Comparison of ENCODE assay signal across 8 cellular contexts in the genomic region with DNA sequence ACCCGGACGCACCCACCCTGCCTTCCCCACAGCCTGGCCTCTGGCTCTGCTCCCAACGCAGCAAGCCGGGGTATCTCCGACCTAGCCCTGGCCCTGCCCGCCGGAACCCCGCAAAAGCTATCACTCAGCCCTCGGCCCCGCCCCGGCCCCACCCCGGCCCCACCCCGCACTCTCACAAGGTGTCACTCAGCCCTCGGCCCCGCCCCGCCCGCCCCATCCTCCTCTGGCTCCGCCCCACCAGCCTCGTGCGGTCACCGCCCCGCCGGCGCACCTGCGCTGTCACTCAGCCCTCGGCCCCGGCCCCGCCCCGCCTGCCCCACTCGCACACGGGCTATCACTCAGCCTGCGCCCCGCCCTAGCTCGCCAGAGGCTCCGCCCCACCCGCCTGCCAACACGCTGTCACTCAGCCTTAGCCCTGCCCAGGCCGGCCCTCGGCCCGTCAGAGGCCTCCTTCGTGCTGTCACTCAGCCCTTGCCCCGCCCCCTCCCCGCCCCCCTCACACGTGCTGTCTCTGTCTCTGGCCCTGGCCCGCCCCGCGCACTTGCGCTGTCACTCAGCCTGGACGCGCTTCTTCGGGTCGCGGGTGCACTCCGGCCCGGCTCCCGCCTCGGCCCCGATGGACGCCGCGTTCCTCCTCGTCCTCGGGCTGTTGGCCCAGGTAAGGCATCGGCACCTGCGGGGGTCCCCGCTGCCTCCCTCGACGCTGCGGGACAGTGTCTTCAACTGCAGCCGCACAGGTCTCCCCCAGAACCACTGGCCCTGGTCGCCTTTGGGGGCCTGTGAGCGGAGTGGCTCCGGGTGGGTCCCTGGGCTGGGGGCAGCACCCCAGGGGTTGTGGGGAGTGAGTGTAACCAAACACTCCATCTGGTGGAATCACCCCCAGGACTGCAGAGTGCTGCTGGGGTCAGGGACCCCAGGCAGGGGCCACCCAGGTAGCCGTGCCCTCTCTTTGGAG. TPM values are rescaled to one million over a fixed set of nuclear protein-coding genes. Genes with fewer than 3 reads are reported as not detected.
DNase-seq lines count a peak whose midpoint lies in the region; ATAC-seq and TF ChIP-seq lines count a peak whose summit lies in the region.

A gene with protein sequence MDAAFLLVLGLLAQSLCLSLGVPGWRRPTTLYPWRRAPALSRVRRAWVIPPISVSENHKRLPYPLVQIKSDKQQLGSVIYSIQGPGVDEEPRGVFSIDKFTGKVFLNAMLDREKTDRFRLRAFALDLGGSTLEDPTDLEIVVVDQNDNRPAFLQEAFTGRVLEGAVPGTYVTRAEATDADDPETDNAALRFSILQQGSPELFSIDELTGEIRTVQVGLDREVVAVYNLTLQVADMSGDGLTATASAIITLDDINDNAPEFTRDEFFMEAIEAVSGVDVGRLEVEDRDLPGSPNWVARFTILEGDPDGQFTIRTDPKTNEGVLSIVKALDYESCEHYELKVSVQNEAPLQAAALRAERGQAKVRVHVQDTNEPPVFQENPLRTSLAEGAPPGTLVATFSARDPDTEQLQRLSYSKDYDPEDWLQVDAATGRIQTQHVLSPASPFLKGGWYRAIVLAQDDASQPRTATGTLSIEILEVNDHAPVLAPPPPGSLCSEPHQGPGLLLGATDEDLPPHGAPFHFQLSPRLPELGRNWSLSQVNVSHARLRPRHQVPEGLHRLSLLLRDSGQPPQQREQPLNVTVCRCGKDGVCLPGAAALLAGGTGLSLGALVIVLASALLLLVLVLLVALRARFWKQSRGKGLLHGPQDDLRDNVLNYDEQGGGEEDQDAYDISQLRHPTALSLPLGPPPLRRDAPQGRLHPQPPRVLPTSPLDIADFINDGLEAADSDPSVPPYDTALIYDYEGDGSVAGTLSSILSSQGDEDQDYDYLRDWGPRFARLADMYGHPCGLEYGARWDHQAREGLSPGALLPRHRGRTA (plus strand): TSS at position 533 of the 955 bp plus-strand sequence. CDS start 84 bp downstream, at position 617.

- DNase-seq in AG10803 (ENCODE audit: low read depth) (peak; percentile 78), NCI-H524 treated with DMSO at 0.1 percent for 48 hours (lab: John Stamatoyannopoulos, UW) (peak; percentile 77), dermis blood vessel endothelial cell (peak; percentile 92), lower leg skin (ENCODE audit: low spot score in 2 of 2) (peak; percentile 87 to 96)
- peak; percentile 92 to 93 for DNase-seq in activated CD4-positive, alpha-beta T cell treated with anti-CD3 and anti-CD28 coated beads, Interleukin-2, amount 50 U/mL, for 24 hours (ENCODE audit: low read depth in 1 of 2, low spot score in 1 of 2)
- DNase-seq in stimulated activated CD4-positive, alpha-beta T cell treated with anti-CD3 and anti-CD28 coated beads, Interleukin-4, amount 100 ng/mL, for 1 hour, result peak; percentile 97

- intact Hi-C loops in lower leg skin (cut with DNase I; ENCODE audit: low total_unique reads), result no loop called here

- peak; percentile 86 for ATAC-seq in GM19351 (IDR thresholded peaks at IDR 0.05; ENCODE audit: unreplicated experiment)
- peak; percentile 54 for ATAC-seq in HG03469 (IDR thresholded peaks at IDR 0.05; ENCODE audit: unreplicated experiment)

- TF ChIP-seq POLR2A in lower leg skin (IDR thresholded peaks at IDR 0.05), result no peak

- TF ChIP-seq CTCF in AG10803 (conservative IDR thresholded peaks at IDR 0.05; ENCODE audit: low read length), result no peak
- no peak for TF ChIP-seq CTCF in lower leg skin (IDR thresholded peaks at IDR 0.05)

- 8 to 38% methylated on average over 1 to 56 of the region's 74 CpGs for WGBS in lower leg skin, 2 donors

- H3K4me3 ChIP-seq in AG10803 (ENCODE audit: low read length) (no peak within 1 kb of the TSS), lower leg skin (ENCODE audit: low read depth, poor library complexity, severe bottlenecking) (no peak within 1 kb of the TSS)

RNA-seq across cellular contexts. Expression of the gene that starts here (rescaled TPM):
- total RNA-seq in dermis blood vessel endothelial cell (0.05 TPM in 1 of 2 replicates, not detected in the other), lower leg skin (not detected)

Comparison
In these comparisons a context has a peak if more than half of its experiments do, and no peak if none do; other contexts are left out.
1. Peak in DNase-seq in dermis blood vessel endothelial cell; RNA of the gene not detected or under 1 TPM.
2. Peak in DNase-seq in lower leg skin; RNA of the gene not detected or under 1 TPM.